ENCODE assay signal across 25 cellular contexts in genomic region chr3:124439586-124439985, GRCh38.
"Had no signal": no experiment of that assay in that cellular context is flagged by ENCODE, and none has a peak within 500 bp of the region (broad histone marks: within the 10 kb centered on the region; RNA-seq: fewer than 3 reads in every experiment).

No MANE protein-coding gene starts in this region.

- DNase-seq: activated CD4-positive, alpha-beta T cell treated with anti-CD3 and anti-CD28 coated beads for 1 hour; activated CD4-positive, alpha-beta T cell treated with anti-CD3 and anti-CD28 coated beads, Interleukin-2, amount 50 U/mL, for 1 hour; activated CD8-positive, alpha-beta T cell treated with anti-CD3 and anti-CD28 coated beads, Interleukin-2, amount 10 ng/mL, durations not matched to agents 7 days and 5 days; activated T-cell treated with anti-CD3 and anti-CD28 coated beads, Interleukin-2, amount 50 U/mL, for 1 hour; cerebellar nuclear complex; cortex of kidney; effector CD4-positive, alpha-beta T cell; foreskin fibroblast; left ventricle myocardium superior; mammary epithelial cell; natural killer cell; pancreas; psoas muscle; stimulated activated CD4-positive, alpha-beta T cell treated with anti-CD3 and anti-CD28 coated beads, Interleukin-4, amount 100 ng/mL, for 24 hours; stimulated activated naive CD4-positive, alpha-beta T cell treated with Interleukin-2 at 50 U/mL for 16 hours; T-helper 1 cell; upper lobe of right lung; WERI-Rb-1 had no signal

- H3K4me1 ChIP-seq: adrenal gland, pancreas, psoas muscle, right atrium auricular region, upper lobe of right lung had no signal

- H3K4me1 Mint-ChIP-seq: natural killer cell had no signal

- H3K36me3 Mint-ChIP-seq: activated naive CD8-positive, alpha-beta T cell; natural killer cell had no signal

- FAIRE-seq: astrocyte, endometrium, pancreas, TTC549 had no signal

- H3K4me3 Mint-ChIP-seq: activated CD8-positive, alpha-beta T cell treated with anti-CD3 and anti-CD28 coated beads, Interleukin-2, amount 10 ng/mL, durations not matched to agents 7 days and 5 days; activated naive CD8-positive, alpha-beta T cell; mesothelial cell of epicardium; natural killer cell had no signal

- H3K9me3 ChIP-seq: adrenal gland, pancreas, psoas muscle, right atrium auricular region, upper lobe of right lung had no signal

- ATAC-seq: activated CD8-positive, alpha-beta T cell treated with anti-CD3 and anti-CD28 coated beads, Interleukin-2, amount 10 ng/mL, durations not matched to agents 7 days and 5 days; left ventricle myocardium superior; natural killer cell; pancreas; psoas muscle; upper lobe of right lung had no signal

- H3K27ac ChIP-seq: adrenal gland, pancreas, psoas muscle, right atrium auricular region, upper lobe of right lung, WERI-Rb-1 had no signal

- H3K9me3 Mint-ChIP-seq: natural killer cell had no signal

- H3K27me3 ChIP-seq: adrenal gland, pancreas, right atrium auricular region, upper lobe of right lung had no signal

- H3K4me3 ChIP-seq: adrenal gland, pancreas, psoas muscle, right atrium auricular region, upper lobe of right lung had no signal

- H3K27ac Mint-ChIP-seq: activated CD8-positive, alpha-beta T cell treated with anti-CD3 and anti-CD28 coated beads, Interleukin-2, amount 10 ng/mL, durations not matched to agents 7 days and 5 days; activated naive CD8-positive, alpha-beta T cell; mesothelial cell of epicardium; natural killer cell had no signal
